In genomic region chr2:29006092-29006985, GRCh38 we compare ENCODE assay signal across 2 cellular contexts.
TF ChIP-seq lines count a peak whose summit lies in the region.

No MANE protein-coding gene starts in this region.

TF ChIP-seq in GM12891, 5 proteins besides CTCF, POLR2A, EP300 and RAD21:
- no peak for TF ChIP-seq POLR2AphosphoS5 (IDR thresholded peaks at IDR 0.05; ENCODE audit: low read depth, low read length)
- 0 out of 2 replicates have a peak, but pooled peaks have one; percentile 11 for TF ChIP-seq SPI1 (IDR thresholded peaks at IDR 0.05; ENCODE audit: low read depth, low read length)
- TF ChIP-seq POU2F2 (IDR thresholded peaks at IDR 0.05; ENCODE audit: low read depth, low read length), result no peak
- no peak for TF ChIP-seq TAF1 (IDR thresholded peaks at IDR 0.05; ENCODE audit: low read depth, low read length)

TF ChIP-seq in HepG2, 621 proteins besides CTCF, POLR2A, EP300 and RAD21:
- 0 out of 2 replicates have a peak, but pooled peaks have one; percentile 14 for TF ChIP-seq FOXA1 (IDR thresholded peaks at IDR 0.05)
- no peak for TF ChIP-seq FOXA1 (CRISPR knock-in tag; IDR thresholded peaks at IDR 0.05)
- no peak for TF ChIP-seq RBFOX2 (IDR thresholded peaks at IDR 0.05; ENCODE audit: low read depth, low read length)
- TF ChIP-seq PHB2 (IDR thresholded peaks at IDR 0.05; ENCODE audit: partially characterized antibody), result peak; percentile 46
- TF ChIP-seq FOXK1 (CRISPR knock-in tag; IDR thresholded peaks at IDR 0.05; ENCODE audit: borderline replicate concordance, low read depth), result no peak
- peak; percentile 70; the same call in 1 of the 2 replicates for TF ChIP-seq ARNT (IDR thresholded peaks at IDR 0.05)
- no peak for TF ChIP-seq ZHX1 (CRISPR knock-in tag; IDR thresholded peaks at IDR 0.05; ENCODE audit: low read depth)
- 0 out of 2 replicates have a peak, but pooled peaks have one; percentile 18 for TF ChIP-seq SP1 (IDR thresholded peaks at IDR 0.05)
- no peak for TF ChIP-seq SP1 (CRISPR knock-in tag; IDR thresholded peaks at IDR 0.05)
- no peak for TF ChIP-seq ZBTB20 (CRISPR knock-in tag; IDR thresholded peaks at IDR 0.05; ENCODE audit: borderline replicate concordance, low read depth)
- TF ChIP-seq NAIF1 (CRISPR knock-in tag; IDR thresholded peaks at IDR 0.05; ENCODE audit: borderline replicate concordance), result no peak
- TF ChIP-seq TCF7 (IDR thresholded peaks at IDR 0.05; ENCODE audit: low read depth), result no peak
- no peak for TF ChIP-seq KLF15 (CRISPR knock-in tag; IDR thresholded peaks at IDR 0.05; ENCODE audit: borderline replicate concordance)
- no peak for TF ChIP-seq HNF4G (IDR thresholded peaks at IDR 0.05; ENCODE audit: borderline replicate concordance, low read depth, low read length)
- no peak for TF ChIP-seq HNF4G (CRISPR knock-in tag; IDR thresholded peaks at IDR 0.05; ENCODE audit: borderline replicate concordance, low read depth)
- no peak for TF ChIP-seq HHEX (CRISPR knock-in tag; IDR thresholded peaks at IDR 0.05)
- no peak for TF ChIP-seq FOXA3 (CRISPR knock-in tag; IDR thresholded peaks at IDR 0.05)
- peak; percentile 13; the same call in 1 of the 2 replicates for TF ChIP-seq NBN (conservative IDR thresholded peaks at IDR 0.05)
- TF ChIP-seq POLR2AphosphoS5 (IDR thresholded peaks at IDR 0.05; ENCODE audit: low read depth, low read length), result no peak
- TF ChIP-seq MNT (IDR thresholded peaks at IDR 0.05), result peak; percentile 99
- 0 out of 2 replicates have a peak, but pooled peaks have one; percentile 30 for TF ChIP-seq CHCHD3 (CRISPR knock-in tag; IDR thresholded peaks at IDR 0.05)
- 0 out of 2 replicates have a peak, but pooled peaks have one; percentile 62 for TF ChIP-seq IKZF1 (IDR thresholded peaks at IDR 0.05)
- 0 out of 2 replicates have a peak, but pooled peaks have one; percentile 33 for TF ChIP-seq HES4 (CRISPR knock-in tag; IDR thresholded peaks at IDR 0.05; ENCODE audit: borderline replicate concordance)
